12 cellular contexts compared by ENCODE assay signal in the genomic region with DNA sequence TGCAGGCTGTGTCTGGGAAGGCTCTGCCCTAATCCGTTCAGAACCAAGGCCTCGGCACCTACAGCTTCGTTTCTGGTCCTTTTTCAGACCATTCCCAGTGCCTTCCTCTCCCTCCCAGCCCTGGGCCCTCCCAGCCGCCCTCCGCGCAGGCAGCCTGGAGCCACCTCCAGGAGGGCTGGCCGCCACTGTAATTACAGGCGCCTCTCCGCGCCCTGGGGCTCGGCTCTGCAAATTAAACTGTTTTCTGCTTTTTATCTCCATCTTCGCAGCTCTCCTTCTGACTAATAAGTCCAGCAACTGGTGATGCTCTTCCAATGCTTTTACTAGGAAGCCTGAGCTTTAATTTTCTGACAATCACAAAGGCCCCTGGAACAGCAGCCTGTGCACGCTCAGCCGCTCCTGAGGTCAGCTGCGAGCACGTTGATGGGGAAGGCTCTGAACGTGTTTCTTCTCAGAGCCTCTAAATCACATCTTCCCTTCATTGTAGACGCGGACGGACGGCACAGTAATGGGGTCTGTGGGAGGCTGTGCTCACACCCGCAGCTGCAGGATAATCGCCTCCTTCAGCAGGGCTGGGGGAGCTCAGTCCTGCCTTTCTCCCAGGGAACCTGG.
A peak's percentile ranks its signal among the peaks of the same experiment; 100 is the strongest.
DNase-seq lines count a peak whose midpoint lies in the region; TF ChIP-seq lines count a peak whose summit lies in the region.
"Had no signal": no experiment of that assay in that cellular context is flagged by ENCODE, and none has a peak within 500 bp of the region (broad histone marks: within the 10 kb centered on the region; RNA-seq: fewer than 3 reads in every experiment).

No MANE protein-coding gene starts in this region.

- no peak overlapping the region for H3K27ac ChIP-seq in adrenal gland

- H3K9me3 Mint-ChIP-seq in activated naive CD4-positive, alpha-beta T cell treated with anti-CD3 and anti-CD28 coated beads, Interleukin-2, amount 10 ng/mL, durations not matched to agents 7 days and 5 days, result peaks cover 5% of the 10 kb centered on the region
- peaks cover 6% of the 10 kb centered on the region for H3K9me3 Mint-ChIP-seq in activated naive CD4-positive, alpha-beta T cell treated with anti-CD3 and anti-CD28 coated beads for 36 hours
- H3K9me3 Mint-ChIP-seq in nephron, result no peaks in the 10 kb centered on the region

- no peaks in the 10 kb centered on the region for H3K36me3 ChIP-seq in adrenal gland (replicated peaks in 1 of 2)

- H3K27me3 ChIP-seq in adrenal gland, result peaks cover 5% of the 10 kb centered on the region

- 72 to 79% (median 75%) methylated on average over 14 to 23 of the region's 23 CpGs for WGBS in adrenal gland, 4 donors

- no peaks in the 10 kb centered on the region for H3K4me1 ChIP-seq in adrenal gland (replicated peaks in 1 of 2)

- DNase-seq in activated naive CD4-positive, alpha-beta T cell treated with anti-CD3 and anti-CD28 coated beads, Interleukin-2, amount 10 ng/mL, durations not matched to agents 7 days and 5 days, result peak; percentile 14
- DNase-seq in activated naive CD4-positive, alpha-beta T cell treated with anti-CD3 and anti-CD28 coated beads for 36 hours, result no peak
- DNase-seq in adrenal gland (peak in 5 of 7 donors; percentile 1 to 61 (median 10)), ureter (ENCODE audit: low spot score) (peak; percentile 25), NCI-H1092 (lab: John Stamatoyannopoulos, UW) (no peak), putamen (ENCODE audit: low spot score) (no peak)
- no peak for DNase-seq in central memory CD4-positive, alpha-beta T cell
- DNase-seq: DMS153, NCI-H345, T1000 had no signal

- intact Hi-C loops in activated naive CD4-positive, alpha-beta T cell treated with anti-CD3 and anti-CD28 coated beads for 36 hours (cut with micrococcal nuclease), result no loop called here
- intact Hi-C loops in adrenal gland (cut with DNase I), result no loop called here

- no peak for TF ChIP-seq CTCF in adrenal gland (IDR thresholded peaks at IDR 0.05)
- TF ChIP-seq CTCF in nephron (IDR thresholded peaks at IDR 0.05; ENCODE audit: unreplicated experiment in 3 of 3), result no peak

- H3K4me1 Mint-ChIP-seq in activated naive CD4-positive, alpha-beta T cell treated with anti-CD3 and anti-CD28 coated beads, Interleukin-2, amount 10 ng/mL, durations not matched to agents 7 days and 5 days, result peaks cover 2% of the 10 kb centered on the region
- H3K4me1 Mint-ChIP-seq in activated naive CD4-positive, alpha-beta T cell treated with anti-CD3 and anti-CD28 coated beads for 36 hours (ENCODE audit: low read depth), result no peaks in the 10 kb centered on the region
- H3K4me1 Mint-ChIP-seq in nephron, result peaks cover 19% of the 10 kb centered on the region

- no peak overlapping the region for H3K4me3 ChIP-seq in adrenal gland

- H3K4me3 Mint-ChIP-seq in activated naive CD4-positive, alpha-beta T cell treated with anti-CD3 and anti-CD28 coated beads, Interleukin-2, amount 10 ng/mL, durations not matched to agents 7 days and 5 days, result no peak overlapping the region
- no peak overlapping the region for H3K4me3 Mint-ChIP-seq in activated naive CD4-positive, alpha-beta T cell treated with anti-CD3 and anti-CD28 coated beads for 36 hours
- H3K4me3 Mint-ChIP-seq in nephron, result no peak overlapping the region

- H3K27me3 Mint-ChIP-seq in activated naive CD4-positive, alpha-beta T cell treated with anti-CD3 and anti-CD28 coated beads, Interleukin-2, amount 10 ng/mL, durations not matched to agents 7 days and 5 days, result peaks cover 46% of the 10 kb centered on the region
- no peaks in the 10 kb centered on the region for H3K27me3 Mint-ChIP-seq in activated naive CD4-positive, alpha-beta T cell treated with anti-CD3 and anti-CD28 coated beads for 36 hours (ENCODE audit: low read depth)
- H3K27me3 Mint-ChIP-seq in nephron (ENCODE audit: low read depth), result peaks cover 22% of the 10 kb centered on the region

- no peak overlapping the region for H3K27ac Mint-ChIP-seq in activated naive CD4-positive, alpha-beta T cell treated with anti-CD3 and anti-CD28 coated beads, Interleukin-2, amount 10 ng/mL, durations not matched to agents 7 days and 5 days
- H3K27ac Mint-ChIP-seq in activated naive CD4-positive, alpha-beta T cell treated with anti-CD3 and anti-CD28 coated beads for 36 hours, result no peak overlapping the region
- peak overlapping the region; percentile 30 to 70 (median 32) for H3K27ac Mint-ChIP-seq in nephron
- H3K27ac Mint-ChIP-seq: naive thymus-derived CD4-positive, alpha-beta T cell had no signal

- no peaks in the 10 kb centered on the region for H3K36me3 Mint-ChIP-seq in activated naive CD4-positive, alpha-beta T cell treated with anti-CD3 and anti-CD28 coated beads, Interleukin-2, amount 10 ng/mL, durations not matched to agents 7 days and 5 days
- no peaks in the 10 kb centered on the region for H3K36me3 Mint-ChIP-seq in activated naive CD4-positive, alpha-beta T cell treated with anti-CD3 and anti-CD28 coated beads for 36 hours (ENCODE audit: low read depth)
- no peaks in the 10 kb centered on the region for H3K36me3 Mint-ChIP-seq in nephron (ENCODE audit: low read depth)

- no peaks in the 10 kb centered on the region for H3K9me3 ChIP-seq in adrenal gland (replicated peaks in 1 of 3)

- no peak for TF ChIP-seq POLR2A in adrenal gland (IDR thresholded peaks at IDR 0.05)

- CTCF ChIA-PET in activated naive CD4-positive, alpha-beta T cell treated with anti-CD3 and anti-CD28 coated beads, Interleukin-2, amount 10 ng/mL, durations not matched to agents 7 days and 5 days (lab: Charles Lee), result no interaction called here
- CTCF ChIA-PET in activated naive CD4-positive, alpha-beta T cell treated with anti-CD3 and anti-CD28 coated beads for 36 hours (lab: Charles Lee), result no interaction called here

Comparison
In these comparisons a context has a peak if more than half of its experiments do, and no peak if none do; other contexts are left out.
1. DNase-seq: peak in activated naive CD4-positive, alpha-beta T cell treated with anti-CD3 and anti-CD28 coated beads, Interleukin-2, amount 10 ng/mL, durations not matched to agents 7 days and 5 days (single experiment), adrenal gland (5 of 7) and ureter (single experiment); none in activated naive CD4-positive, alpha-beta T cell treated with anti-CD3 and anti-CD28 coated beads for 36 hours (single experiment), NCI-H1092 (single experiment), central memory CD4-positive, alpha-beta T cell (single experiment) and putamen (single experiment).
2. H3K27ac Mint-ChIP-seq: peak in nephron (3 of 3); none in activated naive CD4-positive, alpha-beta T cell treated with anti-CD3 and anti-CD28 coated beads, Interleukin-2, amount 10 ng/mL, durations not matched to agents 7 days and 5 days (single experiment) and activated naive CD4-positive, alpha-beta T cell treated with anti-CD3 and anti-CD28 coated beads for 36 hours (single experiment).